Comparison of ENCODE assay signal across 11 cellular contexts in the genomic region with DNA sequence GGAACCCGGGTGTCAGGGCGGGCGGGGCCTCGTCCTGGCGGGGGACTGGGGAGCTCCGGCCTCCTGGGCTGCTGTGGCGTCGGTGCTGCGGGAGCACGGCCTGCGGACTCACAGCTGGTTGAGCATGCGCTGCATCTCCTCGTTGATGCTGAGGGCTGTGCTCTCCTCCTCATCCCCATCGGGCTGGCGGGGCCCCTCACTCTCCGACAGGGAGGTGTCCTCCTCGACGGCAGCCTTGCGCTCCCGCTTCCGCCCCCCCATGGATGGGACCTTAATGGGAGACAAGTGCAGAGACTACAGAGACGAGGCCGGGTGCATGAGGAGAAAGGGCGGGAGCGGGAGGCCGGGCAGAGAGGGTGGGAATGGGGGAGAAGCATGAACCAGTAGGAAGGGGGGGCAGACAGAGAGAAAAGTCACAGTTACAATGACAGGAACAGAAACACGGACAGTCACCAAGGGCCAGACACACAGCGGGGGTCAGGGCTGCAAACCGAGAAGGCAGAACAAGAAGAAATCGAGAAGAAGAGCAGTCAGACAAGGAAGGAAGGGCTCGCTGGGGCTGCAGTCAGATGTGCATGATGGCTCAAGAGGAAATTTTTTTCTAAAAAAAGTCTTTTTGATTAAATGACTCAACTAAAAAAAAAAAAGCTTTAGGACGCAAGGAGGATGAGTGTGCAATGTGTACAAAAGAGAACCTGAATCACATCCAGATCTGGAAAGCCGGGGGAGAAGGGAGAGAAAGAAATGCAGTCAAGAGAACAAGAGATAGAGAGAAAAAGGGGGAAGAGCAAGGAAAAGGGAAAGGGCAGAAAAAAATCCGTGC. TPM values are rescaled to one million over a fixed set of nuclear protein-coding genes. Genes with fewer than 3 reads are reported as not detected.
DNase-seq lines count a peak whose midpoint lies in the region; ATAC-seq and TF ChIP-seq lines count a peak whose summit lies in the region.
"Had no signal": no experiment of that assay in that cellular context is flagged by ENCODE, and none has a peak within 500 bp of the region (broad histone marks: within the 10 kb centered on the region; RNA-seq: fewer than 3 reads in every experiment).

No MANE protein-coding gene starts in this region.

- TF ChIP-seq CTCF in HCT116 (IDR thresholded peaks at IDR 0.05 in 2 of 3, conservative IDR thresholded peaks at IDR 0.05 in 1 of 3; ENCODE audit: borderline replicate concordance in 1 of 3, insufficient read depth in 1 of 3, low read depth in 2 of 3, low read length in 2 of 3) (no peak), adrenal gland (IDR thresholded peaks at IDR 0.05) (no peak)

- DNase-seq in HCT116 (ENCODE audit: low read depth, low spot score) (no peak), adrenal gland (peak in 2 of 7 donors; percentile 26 to 58), left cardiac atrium (peak; percentile 25), SW 1271 (lab: John Stamatoyannopoulos, UW) (no peak), GOT3 (lab: John Stamatoyannopoulos, UW) (no peak), islet precursor cell (no peak)
- no peak for DNase-seq in activated T-cell treated with anti-CD3 and anti-CD28 coated beads, Interleukin-2, amount 50 U/mL, for 1 hour
- DNase-seq: Karpas-422, T-helper 1 cell had no signal

- TF ChIP-seq RAD21 in HCT116 (IDR thresholded peaks at IDR 0.05; ENCODE audit: low read depth) = no peak

- TF ChIP-seq POLR2A in HCT116 (IDR thresholded peaks at IDR 0.05; ENCODE audit: borderline replicate concordance, extremely low read depth, insufficient read depth, insufficient read length) (no peak), adrenal gland (IDR thresholded peaks at IDR 0.05) (no peak)

- RAD21 ChIA-PET in HCT116 (lab: Charles Lee; ENCODE audit: low non-redundant PET in 1 of 2, low total read pairs in 2 of 2, uncharacterized antibody in 2 of 2, unreplicated experiment in 2 of 2) = no interaction called here

- H3K79me2 ChIP-seq in HCT116 (ENCODE audit: insufficient read depth, low read length) = no peaks in the 10 kb centered on the region

- H3K4me3 ChIP-seq in HCT116 (replicated peaks in 1 of 2; ENCODE audit: low read depth in 1 of 2, low read length in 2 of 2) (no peak overlapping the region), adrenal gland (no peak overlapping the region), stomach smooth muscle (ENCODE audit: low read length in 2 of 2) (no peak overlapping the region)

- no peaks in the 10 kb centered on the region for H3K27me3 ChIP-seq in HCT116 (ENCODE audit: insufficient read depth, low read length)
- no peaks in the 10 kb centered on the region for H3K27me3 ChIP-seq in adrenal gland
- no peaks in the 10 kb centered on the region for H3K27me3 ChIP-seq in stomach smooth muscle (ENCODE audit: control insufficient read depth in 1 of 2, insufficient read depth in 2 of 2, low read length in 2 of 2)
- H3K27me3 ChIP-seq: left lung had no signal

- H3K36me3 ChIP-seq in HCT116 (ENCODE audit: control insufficient read depth in 1 of 2, insufficient read depth in 2 of 2, low read length in 2 of 2) (no peaks in the 10 kb centered on the region), adrenal gland (replicated peaks in 1 of 2) (peaks cover 0 to 48% of the 10 kb centered on the region in 2 donors), stomach smooth muscle (ENCODE audit: control insufficient read depth in 2 of 2, insufficient read depth in 2 of 2, low read length in 2 of 2) (peaks cover 34 to 44% of the 10 kb centered on the region in 2 donors)

- H2AFZ ChIP-seq in HCT116 (ENCODE audit: low read depth, low read length, poor library complexity, severe bottlenecking) = no peak overlapping the region

- H3K9ac ChIP-seq in HCT116 (ENCODE audit: low read length) (peak overlapping the region; percentile 40; the same call in 1 of the 2 replicates), stomach smooth muscle (ENCODE audit: low read length in 2 of 2) (peak overlapping the region in 1 of 2 donors; percentile 28)

- H3K9me2 ChIP-seq in HCT116 (ENCODE audit: insufficient read depth) = no peaks in the 10 kb centered on the region

- CTCF ChIA-PET in HCT116 (lab: Charles Lee) = interaction anchor here (1.1 kb wide), 1 partner anchor 11 kb away, joined by 3 read pairs; no protein-coding TSS in a partner anchor

- ATAC-seq in HCT116 (peak; percentile 15; the same call in 1 of the 2 replicates), left cardiac atrium (no peak)
- ATAC-seq: left lung had no signal

- H4K20me1 ChIP-seq in HCT116 (ENCODE audit: insufficient read depth) = no peaks in the 10 kb centered on the region

- H3K4me2 ChIP-seq in HCT116 (ENCODE audit: low read length) = peak overlapping the region; percentile 62; the same call in 1 of the 2 replicates

- H3K27ac ChIP-seq in HCT116 (ENCODE audit: low read depth, low read length) (no peak overlapping the region), adrenal gland (peak overlapping the region in 3 of 5 donors; percentile 26 to 92 (median 91)), stomach smooth muscle (ENCODE audit: low read length) (peak overlapping the region; percentile 41)

- POLR2A ChIA-PET in HCT116 (lab: Charles Lee) = interaction anchor here (8.9 kb wide), 1 partner anchor 12 kb away, joined by 84 read pairs; the partner anchor contains the start of gene GAPDH

- H3K4me1 ChIP-seq in HCT116 (ENCODE audit: control insufficient read depth in 1 of 2, insufficient read depth in 2 of 2, low read length in 2 of 2) = peaks cover 7 to 28% of the 10 kb centered on the region in 2 experiments
- peaks cover 38 to 60% of the 10 kb centered on the region in 2 donors for H3K4me1 ChIP-seq in adrenal gland (replicated peaks in 1 of 2)
- peaks cover 46% of the 10 kb centered on the region for H3K4me1 ChIP-seq in stomach smooth muscle (ENCODE audit: control insufficient read depth, insufficient read depth, low read length)

- intact Hi-C loops in HCT116 (cut with micrococcal nuclease) (no loop called here), adrenal gland (cut with DNase I) (loop anchor here in 1 of 2 donors (10.0 kb wide), 1 partner anchor 224 kb away; no protein-coding TSS in a partner anchor), left cardiac atrium (cut with DNase I) (no loop called here)

- H3K9me3 ChIP-seq in HCT116 (ENCODE audit: control insufficient read depth in 1 of 2, insufficient read depth in 1 of 2, low read depth in 1 of 2, low read length in 2 of 2) (no peaks in the 10 kb centered on the region), adrenal gland (replicated peaks in 1 of 3) (no peaks in the 10 kb centered on the region), stomach smooth muscle (ENCODE audit: control insufficient read depth in 2 of 2, low read length in 2 of 2) (no peaks in the 10 kb centered on the region)
- H3K9me3 ChIP-seq: left lung had no signal

- WGBS in adrenal gland, 4 donors = 74 to 79% (median 76%) methylated on average over 21 to 34 of the region's 34 CpGs

- no TSS peak for BruUV-seq in HCT116 (replicated peaks; lab: Mats Ljungman, UMichigan)

TF ChIP-seq in HCT116, 20 proteins besides CTCF, POLR2A, EP300 and RAD21:
- TF ChIP-seq ELF1 (IDR thresholded peaks at IDR 0.05; ENCODE audit: borderline replicate concordance, low read depth) (no peak), MAX (IDR thresholded peaks at IDR 0.05) (no peak), YY1 (IDR thresholded peaks at IDR 0.05; ENCODE audit: extremely low read depth, insufficient replicate concordance, low read depth, low read length) (no peak), POLR2AphosphoS5 (IDR thresholded peaks at IDR 0.05; ENCODE audit: low read depth, low read length) (no peak), SIN3A (IDR thresholded peaks at IDR 0.05; ENCODE audit: low read depth) (no peak)

RNA-seq across cellular contexts. Expression of gene IFFO1, which starts 7.1 kb away (rescaled TPM):
- 0.34 TPM for total RNA-seq in HCT116 (2021; ENCODE audit: unreplicated experiment)
- 0.14 and 0.17 TPM in 2 replicates for polyA plus RNA-seq in HCT116 (2012)
- total RNA-seq in adrenal gland = 10 to 100 TPM; 13.5 to 36.3 (median 28.5) TPM
- polyA plus RNA-seq in adrenal gland = 10 to 100 TPM in 2 of 3 donors, 1 to 10 TPM in 1; 8.7 to 91.0 (median 79.2) TPM
- total RNA-seq in left cardiac atrium = 10 to 100 TPM; 18.1 to 19.5 TPM

RNA-seq across cellular contexts. Expression of gene GAPDH, which starts 14.4 kb away (rescaled TPM):
- total RNA-seq in HCT116 (2021; ENCODE audit: unreplicated experiment) (5,901 TPM), adrenal gland (1,000 to 10,000 TPM; 1,734 to 3,209 (median 2,207) TPM), left cardiac atrium (1,000 to 10,000 TPM; 3,044 to 4,078 TPM)
- 15,831 and 17,614 TPM in 2 replicates for polyA plus RNA-seq in HCT116 (2012)
- 1,000 to 10,000 TPM; 1,816 to 4,338 (median 3,953) TPM for polyA plus RNA-seq in adrenal gland

RNA-seq across cellular contexts. Expression of gene NOP2, which starts 19.3 kb away (rescaled TPM):
- total RNA-seq in HCT116 (2021; ENCODE audit: unreplicated experiment) = 108 TPM
- polyA plus RNA-seq in HCT116 (2012) = 72.5 and 78.0 TPM in 2 replicates
- total RNA-seq in adrenal gland = 10 to 100 TPM in 7 of 8 donors, 1 to 10 TPM in 1; 7.7 to 34.7 (median 25.1) TPM
- 10 to 100 TPM; 43.2 to 95.5 (median 63.8) TPM for polyA plus RNA-seq in adrenal gland
- 10 to 100 TPM; 16.0 to 30.5 TPM for total RNA-seq in left cardiac atrium

RNA-seq across cellular contexts. Expression of gene NCAPD2, which starts 54.9 kb away (rescaled TPM):
- total RNA-seq in HCT116 (2021; ENCODE audit: unreplicated experiment) = 177 TPM
- 145 and 172 TPM in 2 replicates for polyA plus RNA-seq in HCT116 (2012)
- total RNA-seq in adrenal gland = 10 to 100 TPM; 11.5 to 33.9 (median 23.7) TPM
- 10 to 100 TPM in 1 of 3 donors, 1 to 10 TPM in 2; 6.6 to 10.1 (median 10.0) TPM for polyA plus RNA-seq in adrenal gland
- total RNA-seq in left cardiac atrium = 10 to 100 TPM; 12.4 to 15.8 TPM

RNA-seq across cellular contexts. Expression of gene MRPL51, which starts 55.7 kb away (rescaled TPM):
- total RNA-seq in HCT116 (2021; ENCODE audit: unreplicated experiment) = 265 TPM
- 104 and 152 TPM in 2 replicates for polyA plus RNA-seq in HCT116 (2012)
- total RNA-seq in adrenal gland = 100 to 1,000 TPM in 5 of 8 donors, 10 to 100 TPM in 3; 64.7 to 221 (median 145) TPM
- polyA plus RNA-seq in adrenal gland = 100 to 1,000 TPM in 1 of 3 donors, 10 to 100 TPM in 2; 67.2 to 161 (median 83.3) TPM
- total RNA-seq in left cardiac atrium = 100 to 1,000 TPM; 202 to 203 TPM

Comparison
In these comparisons a context has a peak if more than half of its experiments do, and no peak if none do; other contexts are left out.
1. RNA of gene IFFO1, which starts 7.1 kb away (total RNA-seq): 13.5 to 36.3 TPM in adrenal gland and 18.1 to 19.5 TPM in left cardiac atrium; 0.34 TPM in HCT116 (single experiment); every median in the first group is over 10 times any median in the second.